In genomic region chr19:17496337-17496997, GRCh38 we compare ENCODE assay signal across 8 cellular contexts. TPM values are rescaled to one million over a fixed set of nuclear protein-coding genes. Genes with fewer than 3 reads are reported as not detected.
DNase-seq lines count a peak whose midpoint lies in the region; ATAC-seq and TF ChIP-seq lines count a peak whose summit lies in the region.

No MANE protein-coding gene starts in this region.

- POLR2A ChIA-PET in activated CD4-positive, alpha-beta T cell treated with anti-CD3 and anti-CD28 coated beads for 36 hours (lab: Charles Lee), result interaction anchor here (0.6 kb wide), 2 partner anchors 80 to 592 kb away, joined by 3 to 6 read pairs; no protein-coding TSS in a partner anchor

- peaks cover 14% of the 10 kb centered on the region for H3K4me1 Mint-ChIP-seq in activated CD4-positive, alpha-beta T cell treated with anti-CD3 and anti-CD28 coated beads for 36 hours

- peaks cover 0 to 11% of the 10 kb centered on the region in 2 donors for H3K4me1 ChIP-seq in lung (ENCODE audit: control insufficient read depth in 2 of 2, insufficient read depth in 2 of 2, low read length in 2 of 2)

- WGBS in lung, 2 donors, result 26 to 29% methylated on average over 14 of the region's 14 CpGs

- H3K9me3 Mint-ChIP-seq in activated CD4-positive, alpha-beta T cell treated with anti-CD3 and anti-CD28 coated beads for 36 hours (ENCODE audit: low read depth), result no peaks in the 10 kb centered on the region

- TF ChIP-seq CTCF in choroid plexus epithelial cell (conservative IDR thresholded peaks at IDR 0.05; ENCODE audit: low read depth, low read length) (peak; percentile 92), lung (IDR thresholded peaks at IDR 0.05; ENCODE audit: control extremely low read depth, extremely low read depth) (peak; percentile 80)

- intact Hi-C loops in activated CD4-positive, alpha-beta T cell treated with anti-CD3 and anti-CD28 coated beads for 36 hours (cut with DNase I, micrococcal nuclease), result loop anchor here in 1 of 2 experiments (1.0 kb wide), 4 partner anchors 15 to 359 kb away; partner anchors contain the start of genes COLGALT1 and PGLS

- H3K4me3 ChIP-seq in choroid plexus epithelial cell (ENCODE audit: low read depth, low read length) (no peak overlapping the region), lung (no peak overlapping the region)

- no peak overlapping the region for H3K27ac ChIP-seq in lung (ENCODE audit: low read depth in 1 of 2, low read length in 1 of 2)

- CTCF ChIA-PET in activated CD4-positive, alpha-beta T cell treated with anti-CD3 and anti-CD28 coated beads for 36 hours (lab: Charles Lee), result interaction anchor here (0.6 to 2.6 kb wide), 36 partner anchors 8 to 363 kb away, joined by 3 to 13 read pairs (median 4); partner anchors contain the start of genes BABAM1, PGLS, RPL18A and SLC27A1

- H3K4me3 Mint-ChIP-seq in activated CD4-positive, alpha-beta T cell treated with anti-CD3 and anti-CD28 coated beads for 36 hours, result no peak overlapping the region

- ATAC-seq in HG02642 (IDR thresholded peaks at IDR 0.05; ENCODE audit: poor library complexity, unreplicated experiment) (peak; percentile 76), lung (ENCODE audit: insufficient read depth, low FRiP score) (peak; percentile 67), HG02763 (IDR thresholded peaks at IDR 0.05; ENCODE audit: unreplicated experiment) (no peak)
- ATAC-seq in activated CD4-positive, alpha-beta T cell treated with anti-CD3 and anti-CD28 coated beads for 36 hours, result peak; percentile 99

- no peaks in the 10 kb centered on the region for H3K27me3 Mint-ChIP-seq in activated CD4-positive, alpha-beta T cell treated with anti-CD3 and anti-CD28 coated beads for 36 hours

- no peaks in the 10 kb centered on the region for H3K27me3 ChIP-seq in lung (ENCODE audit: control insufficient read depth, insufficient read depth)

- no peak overlapping the region for H3K27ac Mint-ChIP-seq in activated CD4-positive, alpha-beta T cell treated with anti-CD3 and anti-CD28 coated beads for 36 hours

- H3K36me3 ChIP-seq in lung (ENCODE audit: control insufficient read depth in 2 of 2, insufficient read depth in 2 of 2, low read length in 2 of 2), result peaks cover 0 to 8% of the 10 kb centered on the region in 2 donors

- DNase-seq in EL, result peak; percentile 67
- DNase-seq in NCI-H524 treated with DMSO at 0.1 percent for 48 hours (lab: John Stamatoyannopoulos, UW), result peak; percentile 34
- DNase-seq in activated CD4-positive, alpha-beta T cell treated with anti-CD3 and anti-CD28 coated beads for 36 hours, result peak; percentile 93
- DNase-seq in choroid plexus epithelial cell (ENCODE audit: low read depth), result peak; percentile 78
- peak; percentile 80 for DNase-seq in lung (ENCODE audit: low spot score)
- DNase-seq in stimulated activated CD8-positive, alpha-beta memory T cell treated with anti-CD3 and anti-CD28 coated beads, Interleukin-4, amount 100 ng/mL, for 1 hour (ENCODE audit: low read depth in 2 of 2, low spot score in 1 of 2), result peak; percentile 38 to 64

- H3K9me3 ChIP-seq in lung (ENCODE audit: control insufficient read depth in 2 of 2, insufficient read depth in 1 of 2, low read length in 1 of 2), result no peaks in the 10 kb centered on the region

- no peaks in the 10 kb centered on the region for H3K36me3 Mint-ChIP-seq in activated CD4-positive, alpha-beta T cell treated with anti-CD3 and anti-CD28 coated beads for 36 hours (ENCODE audit: low read depth)

RNA-seq across cellular contexts. Expression of gene PGLS, which starts 15.0 kb away (rescaled TPM):
- total RNA-seq in activated CD4-positive, alpha-beta T cell treated with anti-CD3 and anti-CD28 coated beads for 36 hours, result 10 to 100 TPM; 53.1 to 55.5 TPM
- total RNA-seq in lung, result 100 to 1,000 TPM in 1 of 2 donors, 10 to 100 TPM in 1; 63.2 to 109 TPM
- 100 to 1,000 TPM; 107 to 122 TPM for polyA plus RNA-seq in lung

RNA-seq across cellular contexts. Expression of gene SLC27A1, which starts 26.1 kb away (rescaled TPM):
- 1 to 10 TPM; 2.2 to 2.7 TPM for total RNA-seq in activated CD4-positive, alpha-beta T cell treated with anti-CD3 and anti-CD28 coated beads for 36 hours
- total RNA-seq in lung, result 10 to 100 TPM; 25.4 to 26.9 TPM
- polyA plus RNA-seq in lung, result 10 to 100 TPM; 12.2 to 15.8 TPM

RNA-seq across cellular contexts. Expression of gene NXNL1, which starts 35.7 kb away (rescaled TPM):
- total RNA-seq in activated CD4-positive, alpha-beta T cell treated with anti-CD3 and anti-CD28 coated beads for 36 hours, result not detected
- total RNA-seq in lung, result not detected
- not detected for polyA plus RNA-seq in lung

RNA-seq across cellular contexts. Expression of gene TMEM221, which starts 48.0 kb away (rescaled TPM):
- total RNA-seq in activated CD4-positive, alpha-beta T cell treated with anti-CD3 and anti-CD28 coated beads for 36 hours, result not detected
- total RNA-seq in lung, result under 1 TPM; 0.12 to 0.57 TPM
- under 1 TPM; 0.06 to 0.08 TPM for polyA plus RNA-seq in lung

RNA-seq across cellular contexts. Expression of gene COLGALT1, which starts 59.0 kb away (rescaled TPM):
- total RNA-seq in activated CD4-positive, alpha-beta T cell treated with anti-CD3 and anti-CD28 coated beads for 36 hours, result 10 to 100 TPM; 51.2 to 64.3 TPM
- total RNA-seq in lung, result 100 to 1,000 TPM in 1 of 2 donors, 10 to 100 TPM in 1; 39.9 to 129 TPM
- polyA plus RNA-seq in lung, result 100 to 1,000 TPM in 1 of 2 donors, 10 to 100 TPM in 1; 63.3 to 107 TPM

Comparison
In these comparisons a context has a peak if more than half of its experiments do, and no peak if none do; other contexts are left out.
1. DNase-seq: peak in every context shown above with its lines; median percentile 93 in activated CD4-positive, alpha-beta T cell treated with anti-CD3 and anti-CD28 coated beads for 36 hours; 80 in lung; 78 in choroid plexus epithelial cell; 67 in EL; 51 in stimulated activated CD8-positive, alpha-beta memory T cell treated with anti-CD3 and anti-CD28 coated beads, Interleukin-4, amount 100 ng/mL, for 1 hour; 34 in NCI-H524 treated with DMSO at 0.1 percent for 48 hours.
2. RNA of gene SLC27A1, which starts 26.1 kb away (total RNA-seq): 25.4 to 26.9 TPM in lung; 2.2 to 2.7 TPM in activated CD4-positive, alpha-beta T cell treated with anti-CD3 and anti-CD28 coated beads for 36 hours; every median in the first group is over 4 times any median in the second.